Comparison of ENCODE assay signal across 27 cellular contexts in genomic region chr15:65342493-65342892, GRCh38. TPM values are rescaled to one million over a fixed set of nuclear protein-coding genes. Genes with fewer than 3 reads are reported as not detected.
DNase-seq lines count a peak whose midpoint lies in the region; ATAC-seq, FAIRE-seq and TF ChIP-seq lines count a peak whose summit lies in the region.
"Had no signal": no experiment of that assay in that cellular context is flagged by ENCODE, and none has a peak within 500 bp of the region (broad histone marks: within the 10 kb centered on the region; RNA-seq: fewer than 3 reads in every experiment).

No MANE protein-coding gene starts in this region.

- no peaks in the 10 kb centered on the region for H3K27me3 ChIP-seq in HepG2 (ENCODE audit: control insufficient read depth in 1 of 2, insufficient read depth in 2 of 2, low read length in 2 of 2)
- H3K27me3 ChIP-seq in right lobe of liver: no peaks in the 10 kb centered on the region
- peaks cover 0 to 44% (median 0%) of the 10 kb centered on the region in 7 donors for H3K27me3 ChIP-seq in spleen (replicated peaks in 1 of 7)
- H3K27me3 ChIP-seq in pancreas: no peaks in the 10 kb centered on the region
- H3K27me3 ChIP-seq: BE2C, MG63 had no signal

- H3K9me3 Mint-ChIP-seq in glutamatergic neuron (ENCODE audit: unreplicated experiment) (peaks cover 22% of the 10 kb centered on the region), nephron progenitor cell (no peaks in the 10 kb centered on the region)
- H3K9me3 Mint-ChIP-seq: CD8-positive, alpha-beta memory T cell had no signal

- H2AFZ ChIP-seq in HepG2 (ENCODE audit: low read length): no peak overlapping the region
- H2AFZ ChIP-seq: GM23248 had no signal

- TF ChIP-seq EP300 in HepG2 (IDR thresholded peaks at IDR 0.05; ENCODE audit: low read depth in 2 of 2, low read length in 2 of 2): no peak
- TF ChIP-seq EP300 in HepG2 (CRISPR knock-in tag; IDR thresholded peaks at IDR 0.05; ENCODE audit: borderline replicate concordance): no peak

- H3K4me3 Mint-ChIP-seq in glutamatergic neuron (ENCODE audit: unreplicated experiment) (no peak overlapping the region), nephron progenitor cell (no peak overlapping the region)
- H3K4me3 Mint-ChIP-seq: CD14-positive monocyte; CD8-positive, alpha-beta memory T cell had no signal

- H3K9me3 ChIP-seq in HepG2 (ENCODE audit: low read length) (no peaks in the 10 kb centered on the region), right lobe of liver (no peaks in the 10 kb centered on the region), spleen (no peaks in the 10 kb centered on the region), pancreas (no peaks in the 10 kb centered on the region)
- H3K9me3 ChIP-seq: BE2C, HAP-1, MG63 had no signal

- TF ChIP-seq RAD21 in HepG2 (CRISPR knock-in tag; IDR thresholded peaks at IDR 0.05): no peak

- TF ChIP-seq POLR2A in HepG2 (IDR thresholded peaks at IDR 0.05; ENCODE audit: insufficient read depth in 1 of 2, low read depth in 2 of 2, low read length in 2 of 2): no peak
- no peak for TF ChIP-seq POLR2A in right lobe of liver (IDR thresholded peaks at IDR 0.05)
- TF ChIP-seq POLR2A in spleen (IDR thresholded peaks at IDR 0.05): no peak

- H3K4me3 ChIP-seq in HepG2 (replicated peaks in 1 of 3; ENCODE audit: insufficient read depth in 1 of 3, low read depth in 2 of 3, low read length in 3 of 3) (no peak overlapping the region), right lobe of liver (no peak overlapping the region), spleen (no peak overlapping the region), pancreas (no peak overlapping the region)
- H3K4me3 ChIP-seq: GM23248, HAP-1, MG63 had no signal

- no peak overlapping the region for H3K4me2 ChIP-seq in HepG2 (ENCODE audit: low read depth, low read length)

- CTCF ChIA-PET in HepG2 (lab: Yijun Ruan, JAX; ENCODE audit: low intra/inter-chr PET ratio, low total read pairs): no interaction called here

- DNase-seq in HepG2 (ENCODE audit: low spot score): no peak
- no peak for DNase-seq in right lobe of liver
- peak; percentile 5 for DNase-seq in glutamatergic neuron
- DNase-seq in nephron progenitor cell: no peak
- peak; percentile 47 for DNase-seq in spleen
- DNase-seq in pancreas: no peak
- no peak for DNase-seq in activated naive CD4-positive, alpha-beta T cell treated with Interleukin-2 at 50 U/mL for 16 hours
- DNase-seq: 8988T; ACHN; BE2C; CD8-positive, alpha-beta memory T cell; DMS153; GM23248; KBM-7; MG63; NCI-H1105 treated with DMSO at 0.1 percent for 48 hours; NCI-H146; NCI-H1930; NCI-H446; NCI-H524 treated with DMSO at 0.1 percent for 48 hours; NCI-H774 had no signal

- H4K20me1 ChIP-seq in HepG2 (ENCODE audit: insufficient read depth, low read length): 0 out of 2 replicates have a peak, but pooled peaks cover 5% of the 10 kb centered on the region

- H3K9ac ChIP-seq in HepG2 (ENCODE audit: insufficient read depth, low read depth, low read length): no peak overlapping the region
- H3K9ac ChIP-seq: GM23248 had no signal

- H3K27ac Mint-ChIP-seq in glutamatergic neuron (ENCODE audit: unreplicated experiment) (peak overlapping the region; percentile 40), nephron progenitor cell (peak overlapping the region; percentile 88)

- POLR2A ChIA-PET in HepG2 (lab: Yijun Ruan, JAX): interaction anchor here (0.6 kb wide), 1 partner anchor 32 kb away, joined by 4 read pairs; no protein-coding TSS in a partner anchor

- ATAC-seq in HepG2 (peak; percentile 36; the same call in 1 of the 3 replicates), right lobe of liver (no peak), pancreas (no peak), GM21367 (IDR thresholded peaks at IDR 0.05; ENCODE audit: unreplicated experiment) (no peak)

- peaks cover 55% of the 10 kb centered on the region for H3K4me1 ChIP-seq in HepG2 (ENCODE audit: insufficient read depth, low read length)
- no peaks in the 10 kb centered on the region for H3K4me1 ChIP-seq in right lobe of liver
- peaks cover 0 to 9% (median 2%) of the 10 kb centered on the region in 6 donors for H3K4me1 ChIP-seq in spleen
- H3K4me1 ChIP-seq in pancreas: no peaks in the 10 kb centered on the region

- TF ChIP-seq CTCF in HepG2 (CRISPR knock-in tag; IDR thresholded peaks at IDR 0.05) (no peak), right lobe of liver (IDR thresholded peaks at IDR 0.05) (no peak), glutamatergic neuron (IDR thresholded peaks at IDR 0.05; ENCODE audit: partially characterized antibody, unreplicated experiment) (no peak), nephron progenitor cell (IDR thresholded peaks at IDR 0.05) (no peak), spleen (IDR thresholded peaks at IDR 0.05 in 8 of 11, conservative IDR thresholded peaks at IDR 0.05 in 3 of 11) (no peak), pancreas (IDR thresholded peaks at IDR 0.05) (no peak)

- no peak for FAIRE-seq in HepG2 (lab: Jason Lieb, UNC)
- no peak for FAIRE-seq in pancreas (lab: Jason Lieb, UNC)
- FAIRE-seq: GM19239, RCC 7860 had no signal

- H3K36me3 ChIP-seq in HepG2 (replicated peaks in 1 of 2; ENCODE audit: control insufficient read depth in 1 of 2, insufficient read depth in 2 of 2, low read length in 2 of 2): peaks cover 0 to 11% of the 10 kb centered on the region in 2 experiments; a peak in 4 of 5 replicates
- H3K36me3 ChIP-seq in right lobe of liver: no peaks in the 10 kb centered on the region
- H3K36me3 ChIP-seq in spleen: no peaks in the 10 kb centered on the region
- H3K36me3 ChIP-seq in pancreas: no peaks in the 10 kb centered on the region
- H3K36me3 ChIP-seq: BE2C, HAP-1, MG63 had no signal

- H3K36me3 Mint-ChIP-seq in glutamatergic neuron (ENCODE audit: unreplicated experiment) (no peaks in the 10 kb centered on the region), nephron progenitor cell (ENCODE audit: low read depth) (peaks cover 12% of the 10 kb centered on the region)
- H3K36me3 Mint-ChIP-seq: CD14-positive monocyte; CD8-positive, alpha-beta memory T cell had no signal

- 90% methylated on average over 9 of the region's 9 CpGs for WGBS in HepG2 (ENCODE audit: low lambda C conversion rate)
- 81% methylated on average over 8 of the region's 9 CpGs for WGBS in right lobe of liver (ENCODE audit: insufficient coverage, low coverage, low lambda C conversion rate, missing lambda C conversion rate)
- 85 to 91% (median 88%) methylated on average over 9 of the region's 9 CpGs for WGBS in spleen, 5 donors
- 85 to 89% methylated on average over 9 of the region's 9 CpGs for WGBS in pancreas, 2 donors

- H3K27ac ChIP-seq in HepG2 (ENCODE audit: extremely low read length, insufficient read depth, low read length): no peak overlapping the region
- no peak overlapping the region for H3K27ac ChIP-seq in right lobe of liver
- no peak overlapping the region for H3K27ac ChIP-seq in spleen
- H3K27ac ChIP-seq in pancreas: no peak overlapping the region
- H3K27ac ChIP-seq: GM23248 had no signal

- intact Hi-C loops in HepG2 (cut with micrococcal nuclease; ENCODE audit: unreplicated experiment): no loop called here
- intact Hi-C loops in right lobe of liver (cut with DNase I): no loop called here
- intact Hi-C loops in spleen (cut with DNase I; ENCODE audit: low total_unique reads): no loop called here
- intact Hi-C loops in pancreas (cut with DNase I): no loop called here

- peaks cover 70% of the 10 kb centered on the region for H3K4me1 Mint-ChIP-seq in glutamatergic neuron (ENCODE audit: low read depth, unreplicated experiment)
- H3K4me1 Mint-ChIP-seq in nephron progenitor cell: peaks cover 92% of the 10 kb centered on the region
- H3K4me1 Mint-ChIP-seq: CD14-positive monocyte had no signal

- in situ Hi-C loops in HepG2 (cut with HindIII; ENCODE audit: extremely low pct_ligation_motif_present, low pct_unique_long_range_greater_than_20kb): no loop called here

- no TSS peak for BruUV-seq in HepG2 (replicated peaks; lab: Mats Ljungman, UMichigan)

- peaks cover 29% of the 10 kb centered on the region for H3K79me2 ChIP-seq in HepG2 (ENCODE audit: insufficient read depth, low read length)

- peaks cover 32% of the 10 kb centered on the region for H3K27me3 Mint-ChIP-seq in glutamatergic neuron (ENCODE audit: unreplicated experiment)
- H3K27me3 Mint-ChIP-seq in nephron progenitor cell (ENCODE audit: low read depth, poor library complexity): no peaks in the 10 kb centered on the region

RNA-seq across cellular contexts. Expression of gene IGDCC3, which starts 35.3 kb away (rescaled TPM):
- 31.2 and 51.8 TPM in 2 replicates for total RNA-seq in HepG2 (2016; rRNA removed; fragmentation: Illumina TruSeq; extraction: Trizol)
- 9.5 and 9.8 TPM in 2 replicates for total RNA-seq in HepG2 (2016; cell fraction: cytosol; rRNA removed; fragmentation: Illumina TruSeq; extraction: Trizol; ENCODE audit: low read depth)
- 29.4 and 52.8 TPM in 2 replicates for total RNA-seq in HepG2 (2016; cell fraction: insoluble cytoplasmic fraction; rRNA removed; fragmentation: Illumina TruSeq; extraction: Trizol)
- 40.5 and 40.6 TPM in 2 replicates for total RNA-seq in HepG2 (2016; cell fraction: membrane; rRNA removed; fragmentation: Illumina TruSeq; extraction: Trizol)
- 59.8 and 72.1 TPM in 2 replicates for total RNA-seq in HepG2 (2016; cell fraction: nucleus; rRNA removed; fragmentation: Illumina TruSeq; extraction: Trizol)
- 30.1 and 35.7 TPM in 2 replicates for polyA plus RNA-seq in HepG2 (2011; rRNA removed)
- polyA plus RNA-seq in HepG2 (2011; cell fraction: cytosol; rRNA removed): 21.8 and 38.4 TPM in 2 replicates
- polyA plus RNA-seq in HepG2 (2011; cell fraction: nucleus; rRNA removed): 46.7 and 64.4 TPM in 2 replicates
- 27.1 and 28.5 TPM in 2 replicates for polyA plus RNA-seq in HepG2 (2012)
- 14.9 and 15.4 TPM in 2 replicates for polyA plus RNA-seq in HepG2 (2016; cell fraction: cytosol; fragmentation: Illumina TruSeq; extraction: Trizol; ENCODE audit: low read depth)
- polyA plus RNA-seq in HepG2 (2016; cell fraction: insoluble cytoplasmic fraction; fragmentation: Illumina TruSeq; extraction: Trizol; ENCODE audit: low read depth): 40.4 and 49.0 TPM in 2 replicates
- 39.5 and 45.0 TPM in 2 replicates for polyA plus RNA-seq in HepG2 (2016; cell fraction: membrane; fragmentation: Illumina TruSeq; extraction: Trizol; ENCODE audit: low read depth)
- polyA plus RNA-seq in HepG2 (2016; cell fraction: nucleus; fragmentation: Illumina TruSeq; extraction: Trizol; ENCODE audit: insufficient read depth, low read depth): 130 and 131 TPM in 2 replicates
- 0.07 and 131 TPM in 2 replicates for polyA minus RNA-seq in HepG2 (2011; rRNA and poly(A)+ RNA removed; ENCODE audit: low replicate concordance)
- 57.3 and 61.0 TPM in 2 replicates for polyA minus RNA-seq in HepG2 (2011; cell fraction: cytosol; rRNA and poly(A)+ RNA removed)
- 23.1 and 27.6 TPM in 2 replicates for polyA minus RNA-seq in HepG2 (2011; cell fraction: nucleus; rRNA and poly(A)+ RNA removed)
- not detected for total RNA-seq in right lobe of liver
- 342 TPM for total RNA-seq in glutamatergic neuron (ENCODE audit: unreplicated experiment)
- under 1 TPM in 1 of 7 donors, not detected in 6; 0.34 TPM for total RNA-seq in spleen
- under 1 TPM in 2 of 3 donors, not detected in 1; 0.03 TPM for polyA plus RNA-seq in spleen
- under 1 TPM in 1 of 6 donors, not detected in 5; 0.32 TPM for total RNA-seq in pancreas
- polyA plus RNA-seq in pancreas: not detected
- total RNA-seq: CD8-positive, alpha-beta memory T cell; GM23248; HT-29 had no signal
- polyA plus RNA-seq: CD14-positive monocyte; CD8-positive, alpha-beta memory T cell; GM23248 had no signal

RNA-seq across cellular contexts. Expression of gene RNU5B-1, which starts 38.0 kb away (rescaled TPM):
- 417 and 1,646 TPM in 2 replicates for total RNA-seq in HepG2 (2016; rRNA removed; fragmentation: Illumina TruSeq; extraction: Trizol)
- total RNA-seq in HepG2 (2016; cell fraction: cytosol; rRNA removed; fragmentation: Illumina TruSeq; extraction: Trizol; ENCODE audit: low read depth): 2,099 and 2,605 TPM in 2 replicates
- 240 and 1,608 TPM in 2 replicates for total RNA-seq in HepG2 (2016; cell fraction: insoluble cytoplasmic fraction; rRNA removed; fragmentation: Illumina TruSeq; extraction: Trizol)
- 403 and 510 TPM in 2 replicates for total RNA-seq in HepG2 (2016; cell fraction: membrane; rRNA removed; fragmentation: Illumina TruSeq; extraction: Trizol)
- 7,864 and 11,549 TPM in 2 replicates for total RNA-seq in HepG2 (2016; cell fraction: nucleus; rRNA removed; fragmentation: Illumina TruSeq; extraction: Trizol)
- polyA plus RNA-seq in HepG2 (2011; rRNA removed): not detected in 2 replicates
- not detected in 2 replicates for polyA plus RNA-seq in HepG2 (2011; cell fraction: cytosol; rRNA removed)
- under 0.01 TPM in 2 replicates for polyA plus RNA-seq in HepG2 (2011; cell fraction: nucleus; rRNA removed)
- polyA plus RNA-seq in HepG2 (2012): not detected in 2 replicates
- polyA plus RNA-seq in HepG2 (2016; cell fraction: cytosol; fragmentation: Illumina TruSeq; extraction: Trizol; ENCODE audit: low read depth): 44.4 TPM in 1 of 2 replicates, not detected in the other
- polyA plus RNA-seq in HepG2 (2016; cell fraction: insoluble cytoplasmic fraction; fragmentation: Illumina TruSeq; extraction: Trizol; ENCODE audit: low read depth): not detected in 2 replicates
- not detected in 2 replicates for polyA plus RNA-seq in HepG2 (2016; cell fraction: membrane; fragmentation: Illumina TruSeq; extraction: Trizol; ENCODE audit: low read depth)
- not detected in 2 replicates for polyA plus RNA-seq in HepG2 (2016; cell fraction: nucleus; fragmentation: Illumina TruSeq; extraction: Trizol; ENCODE audit: insufficient read depth, low read depth)
- polyA minus RNA-seq in HepG2 (2011; rRNA and poly(A)+ RNA removed; ENCODE audit: low replicate concordance): under 0.01 TPM in 2 replicates
- polyA minus RNA-seq in HepG2 (2011; cell fraction: cytosol; rRNA and poly(A)+ RNA removed): 1,229 and 3,173 TPM in 2 replicates
- under 0.01 TPM in 2 replicates for polyA minus RNA-seq in HepG2 (2011; cell fraction: nucleus; rRNA and poly(A)+ RNA removed)
- total RNA-seq in right lobe of liver: 10 to 100 TPM in 2 of 6 experiments, not detected in 4; 11.0 to 35.4 TPM
- not detected for total RNA-seq in glutamatergic neuron (ENCODE audit: unreplicated experiment)
- 10 to 100 TPM in 4 of 7 donors, not detected in 3; 24.2 to 62.3 (median 32.6) TPM for total RNA-seq in spleen
- not detected for polyA plus RNA-seq in spleen
- 10 to 100 TPM in 3 of 6 donors, not detected in 3; 10.5 to 21.8 (median 21.6) TPM for total RNA-seq in pancreas
- polyA plus RNA-seq in pancreas: not detected
- total RNA-seq: CD8-positive, alpha-beta memory T cell; GM23248; HT-29 had no signal
- polyA plus RNA-seq: CD14-positive monocyte; CD8-positive, alpha-beta memory T cell; GM23248 had no signal

RNA-seq across cellular contexts. Expression of gene RNU5A-1, which starts 46.6 kb away (rescaled TPM):
- total RNA-seq in HepG2 (2016; rRNA removed; fragmentation: Illumina TruSeq; extraction: Trizol) (292 and 3,645 TPM in 2 replicates), right lobe of liver (not detected), glutamatergic neuron (ENCODE audit: unreplicated experiment) (not detected), spleen (not detected), pancreas (not detected)
- total RNA-seq in HepG2 (2016; cell fraction: cytosol; rRNA removed; fragmentation: Illumina TruSeq; extraction: Trizol; ENCODE audit: low read depth): 5,468 and 5,947 TPM in 2 replicates
- 514 and 3,325 TPM in 2 replicates for total RNA-seq in HepG2 (2016; cell fraction: insoluble cytoplasmic fraction; rRNA removed; fragmentation: Illumina TruSeq; extraction: Trizol)
- total RNA-seq in HepG2 (2016; cell fraction: membrane; rRNA removed; fragmentation: Illumina TruSeq; extraction: Trizol): 1,210 and 1,231 TPM in 2 replicates
- total RNA-seq in HepG2 (2016; cell fraction: nucleus; rRNA removed; fragmentation: Illumina TruSeq; extraction: Trizol): 14,015 and 18,308 TPM in 2 replicates
- polyA plus RNA-seq in HepG2 (2011; rRNA removed) (not detected in 2 replicates), spleen (not detected), pancreas (not detected)
- not detected in 2 replicates for polyA plus RNA-seq in HepG2 (2011; cell fraction: cytosol; rRNA removed)
- polyA plus RNA-seq in HepG2 (2011; cell fraction: nucleus; rRNA removed): not detected in 2 replicates
- polyA plus RNA-seq in HepG2 (2012): not detected in 2 replicates
- 55.5 TPM in 1 of 2 replicates, not detected in the other for polyA plus RNA-seq in HepG2 (2016; cell fraction: cytosol; fragmentation: Illumina TruSeq; extraction: Trizol; ENCODE audit: low read depth)
- polyA plus RNA-seq in HepG2 (2016; cell fraction: insoluble cytoplasmic fraction; fragmentation: Illumina TruSeq; extraction: Trizol; ENCODE audit: low read depth): not detected in 2 replicates
- polyA plus RNA-seq in HepG2 (2016; cell fraction: membrane; fragmentation: Illumina TruSeq; extraction: Trizol; ENCODE audit: low read depth): not detected in 2 replicates
- polyA plus RNA-seq in HepG2 (2016; cell fraction: nucleus; fragmentation: Illumina TruSeq; extraction: Trizol; ENCODE audit: insufficient read depth, low read depth): not detected in 2 replicates
- under 0.01 TPM in 2 replicates for polyA minus RNA-seq in HepG2 (2011; rRNA and poly(A)+ RNA removed; ENCODE audit: low replicate concordance)
- 527 and 1,161 TPM in 2 replicates for polyA minus RNA-seq in HepG2 (2011; cell fraction: cytosol; rRNA and poly(A)+ RNA removed)
- polyA minus RNA-seq in HepG2 (2011; cell fraction: nucleus; rRNA and poly(A)+ RNA removed): under 0.01 TPM in 2 replicates
- total RNA-seq: CD8-positive, alpha-beta memory T cell; GM23248; HT-29 had no signal
- polyA plus RNA-seq: CD14-positive monocyte; CD8-positive, alpha-beta memory T cell; GM23248 had no signal

RNA-seq across cellular contexts. Expression of gene PARP16, which starts 55.8 kb away (rescaled TPM):
- 6.7 and 6.8 TPM in 2 replicates for total RNA-seq in HepG2 (2016; rRNA removed; fragmentation: Illumina TruSeq; extraction: Trizol)
- 4.9 and 6.3 TPM in 2 replicates for total RNA-seq in HepG2 (2016; cell fraction: cytosol; rRNA removed; fragmentation: Illumina TruSeq; extraction: Trizol; ENCODE audit: low read depth)
- 5.8 and 6.5 TPM in 2 replicates for total RNA-seq in HepG2 (2016; cell fraction: insoluble cytoplasmic fraction; rRNA removed; fragmentation: Illumina TruSeq; extraction: Trizol)
- total RNA-seq in HepG2 (2016; cell fraction: membrane; rRNA removed; fragmentation: Illumina TruSeq; extraction: Trizol): 11.7 and 11.9 TPM in 2 replicates
- 8.4 and 9.2 TPM in 2 replicates for total RNA-seq in HepG2 (2016; cell fraction: nucleus; rRNA removed; fragmentation: Illumina TruSeq; extraction: Trizol)
- 7.6 and 8.3 TPM in 2 replicates for polyA plus RNA-seq in HepG2 (2011; rRNA removed)
- polyA plus RNA-seq in HepG2 (2011; cell fraction: cytosol; rRNA removed): 6.1 and 7.9 TPM in 2 replicates
- polyA plus RNA-seq in HepG2 (2011; cell fraction: nucleus; rRNA removed): 8.2 and 9.3 TPM in 2 replicates
- 9.2 and 9.4 TPM in 2 replicates for polyA plus RNA-seq in HepG2 (2012)
- polyA plus RNA-seq in HepG2 (2016; cell fraction: cytosol; fragmentation: Illumina TruSeq; extraction: Trizol; ENCODE audit: low read depth): 6.6 and 8.4 TPM in 2 replicates
- polyA plus RNA-seq in HepG2 (2016; cell fraction: insoluble cytoplasmic fraction; fragmentation: Illumina TruSeq; extraction: Trizol; ENCODE audit: low read depth): 10.0 and 11.7 TPM in 2 replicates
- 13.5 and 13.8 TPM in 2 replicates for polyA plus RNA-seq in HepG2 (2016; cell fraction: membrane; fragmentation: Illumina TruSeq; extraction: Trizol; ENCODE audit: low read depth)
- 11.6 and 13.2 TPM in 2 replicates for polyA plus RNA-seq in HepG2 (2016; cell fraction: nucleus; fragmentation: Illumina TruSeq; extraction: Trizol; ENCODE audit: insufficient read depth, low read depth)
- polyA minus RNA-seq in HepG2 (2011; rRNA and poly(A)+ RNA removed; ENCODE audit: low replicate concordance): 9.3 and 10.7 TPM in 2 replicates
- polyA minus RNA-seq in HepG2 (2011; cell fraction: cytosol; rRNA and poly(A)+ RNA removed): 6.5 and 6.6 TPM in 2 replicates
- polyA minus RNA-seq in HepG2 (2011; cell fraction: nucleus; rRNA and poly(A)+ RNA removed): 4.8 and 8.6 TPM in 2 replicates
- total RNA-seq in right lobe of liver: 10 to 100 TPM in 1 of 6 experiments, 1 to 10 TPM in 5; 6.9 to 11.3 (median 8.5) TPM
- total RNA-seq in glutamatergic neuron (ENCODE audit: unreplicated experiment): 6.8 TPM
- total RNA-seq in spleen: 10 to 100 TPM in 4 of 7 donors, 1 to 10 TPM in 3; 8.7 to 11.3 (median 10.2) TPM
- 1 to 10 TPM; 6.4 to 7.9 (median 6.7) TPM for polyA plus RNA-seq in spleen
- 1 to 10 TPM; 3.8 to 7.5 (median 5.7) TPM for total RNA-seq in pancreas
- polyA plus RNA-seq in pancreas: 1 to 10 TPM; 3.1 to 5.5 TPM

Comparison
In these comparisons a context has a peak if more than half of its experiments do, and no peak if none do; other contexts are left out.
1. RNA of gene IGDCC3, which starts 35.3 kb away (total RNA-seq): 342 TPM in glutamatergic neuron (single experiment) and 9.5 to 72.1 TPM in HepG2; not detected in right lobe of liver, 0.34 TPM in spleen and 0.32 TPM in pancreas; every median in the first group is over 4 times any median in the second.
2. RNA of gene RNU5A-1, which starts 46.6 kb away (total RNA-seq): 292 to 18,308 TPM in HepG2; not detected in glutamatergic neuron (single experiment), not detected in right lobe of liver, not detected in spleen and not detected in pancreas; every median in the first group is over 10 times any median in the second.
3. DNase-seq: peak in glutamatergic neuron (single experiment) and spleen (single experiment); none in HepG2 (single experiment), right lobe of liver (0 of 3), nephron progenitor cell (single experiment), pancreas (0 of 6) and activated naive CD4-positive, alpha-beta T cell treated with Interleukin-2 at 50 U/mL for 16 hours (single experiment).